13 cellular contexts compared by ENCODE assay signal in the genomic region with DNA sequence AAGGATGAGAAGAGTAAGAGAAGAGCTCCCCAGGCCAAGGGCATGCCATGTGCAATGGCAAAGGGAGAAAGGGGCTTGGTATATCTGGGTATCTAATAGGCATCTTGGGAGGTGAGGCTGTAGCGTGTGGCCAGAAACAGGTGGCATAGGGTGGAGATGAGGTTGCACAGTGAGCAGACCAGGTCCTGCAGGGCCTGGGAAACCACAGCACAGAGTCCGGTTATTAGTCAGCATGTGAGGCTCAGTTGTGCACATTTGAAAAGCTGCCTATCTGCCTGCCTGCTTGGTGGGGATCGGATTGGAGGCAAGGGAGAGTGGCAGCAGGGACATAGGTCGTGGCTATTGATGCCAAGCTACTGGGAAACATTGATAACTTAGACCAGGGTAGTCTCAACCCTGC.
DNase-seq lines count a peak whose midpoint lies in the region; ATAC-seq and TF ChIP-seq lines count a peak whose summit lies in the region.
"Had no signal": no experiment of that assay in that cellular context is flagged by ENCODE, and none has a peak within 500 bp of the region (broad histone marks: within the 10 kb centered on the region; RNA-seq: fewer than 3 reads in every experiment).

No MANE protein-coding gene starts in this region.

- H3K27me3 Mint-ChIP-seq in activated CD8-positive, alpha-beta T cell treated with anti-CD3 and anti-CD28 coated beads for 36 hours, result peaks cover 5% of the 10 kb centered on the region

- H2AFZ ChIP-seq in Karpas-422 (ENCODE audit: low read length), result no peak overlapping the region

- H3K4me1 Mint-ChIP-seq in activated CD8-positive, alpha-beta T cell treated with anti-CD3 and anti-CD28 coated beads for 36 hours (ENCODE audit: low read depth), result no peaks in the 10 kb centered on the region

- H3K4me1 ChIP-seq in Karpas-422 (ENCODE audit: low read length) (peaks cover 10% of the 10 kb centered on the region), sigmoid colon (peaks cover 0 to 20% (median 16%) of the 10 kb centered on the region in 4 donors)
- H3K4me1 ChIP-seq: HAP-1 had no signal

- DNase-seq in GM10248 (ENCODE audit: extremely low spot score) (peak; percentile 69), GM19240 (ENCODE audit: insufficient read length, low spot score) (peak; percentile 48), Karpas-422 (no peak), sigmoid colon (no peak)
- DNase-seq in activated CD8-positive, alpha-beta T cell treated with anti-CD3 and anti-CD28 coated beads for 36 hours, result no peak
- DNase-seq in stimulated activated naive CD8-positive, alpha-beta T cell treated with anti-CD3 and anti-CD28 coated beads, Interleukin-15, Interleukin-2, amounts not matched to agents 100 U/mL and 50 U/mL, for 24 hours, result no peak
- DNase-seq: activated CD8-positive, alpha-beta memory T cell treated with anti-CD3 and anti-CD28 coated beads for 24 hours; DMS153; MG63 had no signal

- H3K36me3 ChIP-seq in Karpas-422 (ENCODE audit: insufficient read depth, low read length) (no peaks in the 10 kb centered on the region), sigmoid colon (no peaks in the 10 kb centered on the region)
- H3K36me3 ChIP-seq: HAP-1, MG63 had no signal

- H3K9me3 ChIP-seq in Karpas-422 (ENCODE audit: low read length) (no peaks in the 10 kb centered on the region), sigmoid colon (no peaks in the 10 kb centered on the region)
- H3K9me3 ChIP-seq: HAP-1, MG63 had no signal

- H3K9ac ChIP-seq in Karpas-422 (ENCODE audit: low read length), result no peak overlapping the region

- TF ChIP-seq EP300 in sigmoid colon (IDR thresholded peaks at IDR 0.05), result no peak

- TF ChIP-seq CTCF in GM10248 (IDR thresholded peaks at IDR 0.05; ENCODE audit: control extremely low read depth, extremely low read depth, low read depth, missing control alignments) (no peak), sigmoid colon (IDR thresholded peaks at IDR 0.05) (no peak)
- no peak for TF ChIP-seq CTCF in activated CD8-positive, alpha-beta T cell treated with anti-CD3 and anti-CD28 coated beads for 36 hours (IDR thresholded peaks at IDR 0.05)

- intact Hi-C loops in sigmoid colon (cut with DNase I), result no loop called here
- intact Hi-C loops in activated CD8-positive, alpha-beta T cell treated with anti-CD3 and anti-CD28 coated beads for 36 hours (cut with micrococcal nuclease), result no loop called here

- H3K4me3 Mint-ChIP-seq in activated CD8-positive, alpha-beta T cell treated with anti-CD3 and anti-CD28 coated beads for 36 hours, result no peak overlapping the region
- H3K4me3 Mint-ChIP-seq: T-helper 1 cell treated with Interleukin-12 subunit alpha and Interleukin-12 subunit beta and Interleukin-4 antibody, amounts not matched to agents 30 μg/mL and 1 μg/mL, for 36 hours had no signal

- H3K27me3 ChIP-seq in Karpas-422 (ENCODE audit: low read length) (no peaks in the 10 kb centered on the region), sigmoid colon (no peaks in the 10 kb centered on the region)
- H3K27me3 ChIP-seq: MG63 had no signal

- POLR2A ChIA-PET in GM10248 (lab: Yijun Ruan, JAX), result no interaction called here
- POLR2A ChIA-PET in activated CD8-positive, alpha-beta T cell treated with anti-CD3 and anti-CD28 coated beads for 36 hours (lab: Charles Lee), result no interaction called here

- no peak overlapping the region for H3K4me2 ChIP-seq in Karpas-422 (ENCODE audit: low read depth, low read length, poor library complexity, severe bottlenecking)

- H3K4me3 ChIP-seq in Karpas-422 (ENCODE audit: low read length) (no peak overlapping the region), sigmoid colon (no peak overlapping the region)
- H3K4me3 ChIP-seq: HAP-1, MG63 had no signal

- no peaks in the 10 kb centered on the region for H3K36me3 Mint-ChIP-seq in activated CD8-positive, alpha-beta T cell treated with anti-CD3 and anti-CD28 coated beads for 36 hours (ENCODE audit: low read depth)

- H3K79me2 ChIP-seq in Karpas-422 (ENCODE audit: low read length), result no peaks in the 10 kb centered on the region

- H3K27ac Mint-ChIP-seq in activated CD8-positive, alpha-beta T cell treated with anti-CD3 and anti-CD28 coated beads for 36 hours, result no peak overlapping the region
- H3K27ac Mint-ChIP-seq: T-helper 1 cell treated with Interleukin-12 subunit alpha and Interleukin-12 subunit beta and Interleukin-4 antibody, amounts not matched to agents 30 μg/mL and 1 μg/mL, for 36 hours had no signal

- CTCF ChIA-PET in GM10248 (lab: Yijun Ruan, JAX), result interaction anchor here (0.8 to 1.5 kb wide), 2 partner anchors 10 to 73 kb away, joined by 3 read pairs; no protein-coding TSS in a partner anchor
- CTCF ChIA-PET in activated CD8-positive, alpha-beta T cell treated with anti-CD3 and anti-CD28 coated beads for 36 hours (lab: Charles Lee), result no interaction called here

- H3K9me3 Mint-ChIP-seq in activated CD8-positive, alpha-beta T cell treated with anti-CD3 and anti-CD28 coated beads for 36 hours, result no peaks in the 10 kb centered on the region
- H3K9me3 Mint-ChIP-seq: T-helper 1 cell treated with Interleukin-12 subunit alpha and Interleukin-12 subunit beta and Interleukin-4 antibody, amounts not matched to agents 30 μg/mL and 1 μg/mL, for 36 hours had no signal

- H3K9me2 ChIP-seq in Karpas-422 (replicated peaks; ENCODE audit: insufficient read depth, low read length), result no peaks in the 10 kb centered on the region

- no peak for TF ChIP-seq POLR2A in sigmoid colon (IDR thresholded peaks at IDR 0.05)

- 86 to 87% methylated on average over 4 of the region's 4 CpGs for WGBS in sigmoid colon, 2 donors

- ATAC-seq in HG02610 (IDR thresholded peaks at IDR 0.05; ENCODE audit: unreplicated experiment) (peak; percentile 90), HG03354 (IDR thresholded peaks at IDR 0.05; ENCODE audit: poor library complexity, severe bottlenecking, unreplicated experiment) (peak; percentile 95)
- no peak for ATAC-seq in activated CD8-positive, alpha-beta T cell treated with anti-CD3 and anti-CD28 coated beads for 36 hours
- ATAC-seq in stimulated activated naive CD8-positive, alpha-beta T cell treated with anti-CD3 and anti-CD28 coated beads, Interleukin-15, Interleukin-2, amounts not matched to agents 100 U/mL and 50 U/mL, for 24 hours, result no peak

- no peaks in the 10 kb centered on the region for H4K20me1 ChIP-seq in Karpas-422 (ENCODE audit: insufficient read depth, low read depth, low read length)

- H3K27ac ChIP-seq in Karpas-422 (ENCODE audit: low read length), result no peak overlapping the region
- H3K27ac ChIP-seq in sigmoid colon, result no peak overlapping the region

Comparison
In these comparisons a context has a peak if more than half of its experiments do, and no peak if none do; other contexts are left out.
1. DNase-seq: peak in GM10248 (single experiment) and GM19240 (single experiment); none in Karpas-422 (single experiment), sigmoid colon (single experiment), activated CD8-positive, alpha-beta T cell treated with anti-CD3 and anti-CD28 coated beads for 36 hours (single experiment) and stimulated activated naive CD8-positive, alpha-beta T cell treated with anti-CD3 and anti-CD28 coated beads, Interleukin-15, Interleukin-2, amounts not matched to agents 100 U/mL and 50 U/mL, for 24 hours (single experiment).
2. ATAC-seq: peak in HG02610 (single experiment) and HG03354 (single experiment); none in activated CD8-positive, alpha-beta T cell treated with anti-CD3 and anti-CD28 coated beads for 36 hours (single experiment) and stimulated activated naive CD8-positive, alpha-beta T cell treated with anti-CD3 and anti-CD28 coated beads, Interleukin-15, Interleukin-2, amounts not matched to agents 100 U/mL and 50 U/mL, for 24 hours (single experiment).